1 cellular context compared by ENCODE assay signal in the genomic region with DNA sequence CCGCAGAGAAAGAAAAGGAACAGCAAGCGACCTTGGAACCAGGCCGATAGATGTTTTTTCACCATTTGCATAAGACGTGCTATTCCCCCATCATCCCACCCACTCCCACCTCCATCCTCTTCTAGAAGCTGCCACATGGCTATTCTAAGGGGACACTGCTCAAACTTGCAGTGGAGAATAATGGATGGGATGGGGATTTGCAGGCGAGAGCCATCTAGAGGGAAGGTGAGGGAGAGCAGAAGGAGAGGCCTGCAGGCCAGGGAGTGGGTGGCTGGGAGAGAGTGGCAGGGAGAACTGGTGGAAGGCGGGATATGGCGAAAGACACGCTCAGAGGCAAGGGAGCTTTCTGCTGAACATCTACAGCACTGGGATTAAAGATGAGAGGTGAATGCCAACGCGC.
TF ChIP-seq lines count a peak whose summit lies in the region.

No MANE protein-coding gene starts in this region.

TF ChIP-seq in H1, 55 proteins besides CTCF, POLR2A, EP300 and RAD21:
- TF ChIP-seq CHD7 (IDR thresholded peaks at IDR 0.05; ENCODE audit: insufficient replicate concordance, low read length) = no peak
- TF ChIP-seq, protein P1, sequence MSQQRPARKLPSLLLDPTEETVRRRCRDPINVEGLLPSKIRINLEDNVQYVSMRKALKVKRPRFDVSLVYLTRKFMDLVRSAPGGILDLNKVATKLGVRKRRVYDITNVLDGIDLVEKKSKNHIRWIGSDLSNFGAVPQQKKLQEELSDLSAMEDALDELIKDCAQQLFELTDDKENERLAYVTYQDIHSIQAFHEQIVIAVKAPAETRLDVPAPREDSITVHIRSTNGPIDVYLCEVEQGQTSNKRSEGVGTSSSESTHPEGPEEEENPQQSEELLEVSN (IDR thresholded peaks at IDR 0.05) = peak; percentile 47; the same call in 1 of the 2 replicates
- TF ChIP-seq FOSL1 (IDR thresholded peaks at IDR 0.05; ENCODE audit: insufficient read depth, low read depth, low read length) = no peak
- no peak for TF ChIP-seq SP4 (IDR thresholded peaks at IDR 0.05; ENCODE audit: low read length)
- peak; percentile 77 for TF ChIP-seq MAX (IDR thresholded peaks at IDR 0.05)
- TF ChIP-seq YY1 (IDR thresholded peaks at IDR 0.05; ENCODE audit: low read depth, low read length) = peak; percentile 66; the same call in 1 of the 2 replicates
